In the genomic region with DNA sequence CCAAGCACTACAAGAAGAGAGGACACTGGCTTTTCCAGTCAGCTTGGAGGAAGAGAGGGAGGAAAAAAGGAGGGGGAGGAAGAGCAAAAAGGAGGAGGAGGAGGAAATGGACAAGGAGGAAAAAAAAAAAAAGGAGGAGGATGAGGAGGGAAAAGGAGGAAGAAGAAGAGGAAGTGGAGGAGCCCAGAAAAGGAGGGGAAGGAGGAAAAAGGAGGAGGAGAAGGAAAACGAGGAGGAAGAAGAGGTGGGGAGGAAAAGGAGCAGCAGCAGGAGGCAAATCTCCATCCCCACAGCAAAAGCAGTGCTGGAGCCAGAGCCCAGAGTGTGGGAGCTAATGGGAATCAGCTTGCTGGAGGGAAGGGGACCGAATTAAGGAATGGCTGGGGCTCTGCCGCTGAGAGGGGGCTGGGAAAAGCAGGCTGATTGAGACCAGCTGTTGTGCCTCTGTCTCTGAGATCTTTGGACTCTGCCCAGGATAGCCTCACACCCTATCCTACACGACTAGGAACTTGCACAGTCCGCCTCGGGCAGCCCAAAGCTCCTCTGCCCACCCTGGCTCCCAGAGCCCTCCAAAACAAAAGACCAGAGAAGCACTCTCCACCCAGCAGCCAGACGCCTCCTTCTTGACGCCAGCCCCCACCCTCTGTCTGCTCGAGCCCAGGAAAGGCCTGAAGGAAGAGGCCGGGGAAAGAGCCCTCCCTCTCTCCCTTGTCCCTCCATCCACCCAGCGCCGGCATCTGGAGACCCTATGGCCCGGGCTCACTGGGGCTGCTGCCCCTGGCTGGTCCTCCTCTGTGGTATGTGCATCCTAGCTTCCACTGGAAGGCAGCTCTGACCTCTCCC, we compare ENCODE assay signal across 12 cellular contexts. TPM values are rescaled to one million over a fixed set of nuclear protein-coding genes. Genes with fewer than 3 reads are reported as not detected.
DNase-seq lines count a peak whose midpoint lies in the region; ATAC-seq and TF ChIP-seq lines count a peak whose summit lies in the region.
"Had no signal": no experiment of that assay in that cellular context is flagged by ENCODE, and none has a peak within 500 bp of the region (broad histone marks: within the 10 kb centered on the region; RNA-seq: fewer than 3 reads in every experiment).

A gene with protein sequence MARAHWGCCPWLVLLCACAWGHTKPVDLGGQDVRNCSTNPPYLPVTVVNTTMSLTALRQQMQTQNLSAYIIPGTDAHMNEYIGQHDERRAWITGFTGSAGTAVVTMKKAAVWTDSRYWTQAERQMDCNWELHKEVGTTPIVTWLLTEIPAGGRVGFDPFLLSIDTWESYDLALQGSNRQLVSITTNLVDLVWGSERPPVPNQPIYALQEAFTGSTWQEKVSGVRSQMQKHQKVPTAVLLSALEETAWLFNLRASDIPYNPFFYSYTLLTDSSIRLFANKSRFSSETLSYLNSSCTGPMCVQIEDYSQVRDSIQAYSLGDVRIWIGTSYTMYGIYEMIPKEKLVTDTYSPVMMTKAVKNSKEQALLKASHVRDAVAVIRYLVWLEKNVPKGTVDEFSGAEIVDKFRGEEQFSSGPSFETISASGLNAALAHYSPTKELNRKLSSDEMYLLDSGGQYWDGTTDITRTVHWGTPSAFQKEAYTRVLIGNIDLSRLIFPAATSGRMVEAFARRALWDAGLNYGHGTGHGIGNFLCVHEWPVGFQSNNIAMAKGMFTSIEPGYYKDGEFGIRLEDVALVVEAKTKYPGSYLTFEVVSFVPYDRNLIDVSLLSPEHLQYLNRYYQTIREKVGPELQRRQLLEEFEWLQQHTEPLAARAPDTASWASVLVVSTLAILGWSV (plus strand): TSS at position 514 of the 843 bp plus-strand sequence. CDS start 235 bp downstream, at position 749.

- no peaks in the 10 kb centered on the region for H3K36me3 ChIP-seq in GM23248 (ENCODE audit: low read depth)
- H3K36me3 ChIP-seq in left ventricle myocardium inferior = no peaks in the 10 kb centered on the region
- no peaks in the 10 kb centered on the region for H3K36me3 ChIP-seq in CD8-positive, alpha-beta T cell (ENCODE audit: insufficient read depth, low read length)
- H3K36me3 ChIP-seq: lower lobe of right lung had no signal

- H3K4me1 ChIP-seq in GM23248 (ENCODE audit: insufficient read depth) = peaks cover 14% of the 10 kb centered on the region
- no peaks in the 10 kb centered on the region for H3K4me1 ChIP-seq in left ventricle myocardium inferior
- peaks cover 24% of the 10 kb centered on the region for H3K4me1 ChIP-seq in CD8-positive, alpha-beta T cell (ENCODE audit: insufficient read depth, low read length)
- H3K4me1 ChIP-seq: lower lobe of right lung had no signal

- H3K27ac ChIP-seq in GM23248 = peak within 1 kb of the TSS; percentile 37
- H3K27ac ChIP-seq in left ventricle myocardium inferior (replicated peaks) = peak within 1 kb of the TSS; percentile 52
- no peak within 1 kb of the TSS for H3K27ac ChIP-seq in CD8-positive, alpha-beta T cell (ENCODE audit: low read depth, low read length)
- H3K27ac ChIP-seq: lower lobe of right lung had no signal

- intact Hi-C loops in left ventricle myocardium inferior (cut with micrococcal nuclease) = no loop called here
- intact Hi-C loops in CD8-positive, alpha-beta T cell (cut with DNase I, micrococcal nuclease) = loop anchor here (5.0 to 10.0 kb wide), 3 partner anchors 61 to 64 kb away; no protein-coding TSS in a partner anchor

- H3K27me3 ChIP-seq in GM23248 (replicated peaks; ENCODE audit: insufficient read depth) (no peaks in the 10 kb centered on the region), left ventricle myocardium inferior (ENCODE audit: low read depth) (no peaks in the 10 kb centered on the region)
- H3K27me3 ChIP-seq in CD8-positive, alpha-beta T cell (ENCODE audit: insufficient read depth, low read length) = no peaks in the 10 kb centered on the region

- POLR2A ChIA-PET in WTC11 (lab: Charles Lee) = no interaction called here
- POLR2A ChIA-PET in CD8-positive, alpha-beta T cell (lab: Charles Lee) = no interaction called here

- peak within 1 kb of the TSS; percentile 79 for H2AFZ ChIP-seq in GM23248

- H3K9me3 ChIP-seq in GM23248 (ENCODE audit: low read depth) (no peaks in the 10 kb centered on the region), left ventricle myocardium inferior (replicated peaks) (no peaks in the 10 kb centered on the region)
- H3K9me3 ChIP-seq in CD8-positive, alpha-beta T cell (ENCODE audit: low read length) = no peaks in the 10 kb centered on the region
- H3K9me3 ChIP-seq: lower lobe of right lung had no signal

- H3K4me3 ChIP-seq in GM23248 = no peak within 1 kb of the TSS
- peak within 1 kb of the TSS; percentile 9 for H3K4me3 ChIP-seq in left ventricle myocardium inferior
- no peak within 1 kb of the TSS for H3K4me3 ChIP-seq in CD8-positive, alpha-beta T cell (ENCODE audit: low read depth, low read length)
- H3K4me3 ChIP-seq: lower lobe of right lung had no signal

- peaks cover 26% of the 10 kb centered on the region for H3K4me1 Mint-ChIP-seq in WTC11
- H3K4me1 Mint-ChIP-seq in CD8-positive, alpha-beta T cell (ENCODE audit: low read depth) = peaks cover 28% of the 10 kb centered on the region

- peak; percentile 51 for DNase-seq in GM23248
- no peak for DNase-seq in WTC11 (ENCODE audit: low spot score)
- DNase-seq in left ventricle myocardium inferior = peak; percentile 31
- DNase-seq in retina = peak; percentile 26
- no peak for DNase-seq in CD8-positive, alpha-beta T cell
- DNase-seq in activated CD8-positive, alpha-beta memory T cell treated with anti-CD3 and anti-CD28 coated beads, Interleukin-2, amount 50 U/mL, for 4 hours = no peak
- DNase-seq in NCI-H1092 (lab: John Stamatoyannopoulos, UW) = no peak
- DNase-seq: effector memory CD8-positive, alpha-beta T cell; lower lobe of right lung; NCI-H1417 treated with DMSO at 0.1 percent for 48 hours; stimulated activated CD4-positive, alpha-beta T cell treated with anti-CD3 and anti-CD28 coated beads, Interleukin-4, amount 100 ng/mL, for 1 hour had no signal

- no peaks in the 10 kb centered on the region for H3K79me2 ChIP-seq in GM23248 (ENCODE audit: insufficient read depth)

- H4K20me1 ChIP-seq in GM23248 (ENCODE audit: insufficient read depth) = no peaks in the 10 kb centered on the region

- in situ Hi-C loops in GM23248 (cut with MboI) = no loop called here

- H3K27me3 Mint-ChIP-seq in WTC11 (ENCODE audit: low read depth) = peaks cover 10% of the 10 kb centered on the region
- no peaks in the 10 kb centered on the region for H3K27me3 Mint-ChIP-seq in CD8-positive, alpha-beta T cell (ENCODE audit: low read depth)
- H3K27me3 Mint-ChIP-seq: effector memory CD8-positive, alpha-beta T cell had no signal

- TF ChIP-seq CTCF in WTC11 (IDR thresholded peaks at IDR 0.05) = no peak
- no peak for TF ChIP-seq CTCF in left ventricle myocardium inferior (IDR thresholded peaks at IDR 0.05; ENCODE audit: borderline replicate concordance)
- no peak for TF ChIP-seq CTCF in CD8-positive, alpha-beta T cell (IDR thresholded peaks at IDR 0.05)

- 2% methylated on average over 7 to 13 of the region's 13 CpGs for WGBS in GM23248 (ENCODE audit: low coverage in 1 of 2, low lambda C conversion rate in 2 of 2, missing lambda C conversion rate in 2 of 2), 2 experiments

- H3K9me2 ChIP-seq in GM23248 (ENCODE audit: insufficient read depth) = no peaks in the 10 kb centered on the region

- H3K36me3 Mint-ChIP-seq in WTC11 = no peaks in the 10 kb centered on the region
- no peaks in the 10 kb centered on the region for H3K36me3 Mint-ChIP-seq in CD8-positive, alpha-beta T cell

- H3K9ac ChIP-seq in GM23248 = peak within 1 kb of the TSS; percentile 36

- 0 out of 2 replicates have a peak, but pooled peaks cover 4% of the 10 kb centered on the region for H3F3A ChIP-seq in GM23248 (ENCODE audit: insufficient read depth)

- peak; percentile 56 for ATAC-seq in WTC11
- no peak for ATAC-seq in GM21737 (IDR thresholded peaks at IDR 0.05; ENCODE audit: unreplicated experiment)
- no peak for ATAC-seq in CD8-positive, alpha-beta T cell
- ATAC-seq: effector memory CD8-positive, alpha-beta T cell had no signal

- CTCF ChIA-PET in WTC11 (lab: Charles Lee) = interaction anchor here (0.6 to 1.9 kb wide), 5 partner anchors 15 to 655 kb away, joined by 3 to 5 read pairs (median 4); no protein-coding TSS in a partner anchor
- CTCF ChIA-PET in CD8-positive, alpha-beta T cell (lab: Charles Lee) = interaction anchor here (1.1 kb wide), 1 partner anchor 10 kb away, joined by 3 read pairs; no protein-coding TSS in a partner anchor

- no peaks in the 10 kb centered on the region for H3K9me3 Mint-ChIP-seq in WTC11
- H3K9me3 Mint-ChIP-seq in CD8-positive, alpha-beta T cell = no peaks in the 10 kb centered on the region
- H3K9me3 Mint-ChIP-seq: effector memory CD8-positive, alpha-beta T cell had no signal

- peak within 1 kb of the TSS; percentile 53 for H3K4me2 ChIP-seq in GM23248 (ENCODE audit: unreplicated experiment)

- no peak within 1 kb of the TSS for H3K4me3 Mint-ChIP-seq in WTC11
- H3K4me3 Mint-ChIP-seq in CD8-positive, alpha-beta T cell = no peak within 1 kb of the TSS
- H3K4me3 Mint-ChIP-seq: effector memory CD8-positive, alpha-beta T cell had no signal

- H3K27ac Mint-ChIP-seq in WTC11 = no peak within 1 kb of the TSS
- H3K27ac Mint-ChIP-seq in CD8-positive, alpha-beta T cell = no peak within 1 kb of the TSS
- H3K27ac Mint-ChIP-seq: effector memory CD8-positive, alpha-beta T cell had no signal

TF ChIP-seq in WTC11, 78 proteins besides CTCF, POLR2A, EP300 and RAD21 (continues in another document):
- no peak for TF ChIP-seq GTF2I (CRISPR knock-in tag; conservative IDR thresholded peaks at IDR 0.05)
- TF ChIP-seq ETV6 (CRISPR knock-in tag; IDR thresholded peaks at IDR 0.05) = 0 out of 2 replicates have a peak, but pooled peaks have one; percentile 37
- no peak for TF ChIP-seq PRRX2 (CRISPR knock-in tag; IDR thresholded peaks at IDR 0.05)
- no peak for TF ChIP-seq NFE2L1 (CRISPR knock-in tag; IDR thresholded peaks at IDR 0.05)
- TF ChIP-seq, protein P1, sequence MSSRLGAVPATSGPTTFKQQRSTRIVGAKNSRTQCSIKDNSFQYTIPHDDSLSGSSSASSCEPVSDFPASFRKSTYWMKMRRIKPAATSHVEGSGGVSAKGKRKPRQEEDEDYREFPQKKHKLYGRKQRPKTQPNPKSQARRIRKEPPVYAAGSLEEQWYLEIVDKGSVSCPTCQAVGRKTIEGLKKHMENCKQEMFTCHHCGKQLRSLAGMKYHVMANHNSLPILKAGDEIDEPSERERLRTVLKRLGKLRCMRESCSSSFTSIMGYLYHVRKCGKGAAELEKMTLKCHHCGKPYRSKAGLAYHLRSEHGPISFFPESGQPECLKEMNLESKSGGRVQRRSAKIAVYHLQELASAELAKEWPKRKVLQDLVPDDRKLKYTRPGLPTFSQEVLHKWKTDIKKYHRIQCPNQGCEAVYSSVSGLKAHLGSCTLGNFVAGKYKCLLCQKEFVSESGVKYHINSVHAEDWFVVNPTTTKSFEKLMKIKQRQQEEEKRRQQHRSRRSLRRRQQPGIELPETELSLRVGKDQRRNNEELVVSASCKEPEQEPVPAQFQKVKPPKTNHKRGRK (CRISPR knock-in tag; IDR thresholded peaks at IDR 0.05; ENCODE audit: borderline replicate concordance) = 0 out of 2 replicates have a peak, but pooled peaks have one; percentile 57
- TF ChIP-seq ELF4 (CRISPR knock-in tag; IDR thresholded peaks at IDR 0.05; ENCODE audit: low read depth) = no peak

RNA-seq across cellular contexts. Expression of the gene that starts here (rescaled TPM):
- total RNA-seq in GM23248 (2014; rRNA removed; shearing (Covaris generic)) = 0.65 and 1.9 TPM in 2 replicates
- polyA plus RNA-seq in GM23248 (2016; fragmentation: Nextera tagmentation; extraction: Ambion mirVana) = 0.56 and 0.74 TPM in 2 replicates
- 0.05 to 0.11 TPM (median 0.07 TPM) in 3 replicates for total RNA-seq in WTC11 (2021)
- 1.3 TPM for total RNA-seq in left ventricle myocardium inferior
- total RNA-seq in CD8-positive, alpha-beta T cell = under 1 TPM; 0.22 to 0.24 TPM

Comparison
In these comparisons a context has a peak if more than half of its experiments do, and no peak if none do; other contexts are left out.
1. Peak in ATAC-seq in WTC11; RNA of the gene not detected or under 1 TPM.
2. DNase-seq: peak in GM23248 (single experiment), left ventricle myocardium inferior (single experiment) and retina (single experiment); none in WTC11 (single experiment), CD8-positive, alpha-beta T cell (0 of 7), activated CD8-positive, alpha-beta memory T cell treated with anti-CD3 and anti-CD28 coated beads, Interleukin-2, amount 50 U/mL, for 4 hours (single experiment) and NCI-H1092 (single experiment).